In genomic region chr1:25549273-25550154, GRCh38 we compare ENCODE assay signal across 9 cellular contexts. TPM values are rescaled to one million over a fixed set of nuclear protein-coding genes. Genes with fewer than 3 reads are reported as not detected.
DNase-seq lines count a peak whose midpoint lies in the region; ATAC-seq, FAIRE-seq and TF ChIP-seq lines count a peak whose summit lies in the region.
"Had no signal": no experiment of that assay in that cellular context is flagged by ENCODE, and none has a peak within 500 bp of the region (broad histone marks: within the 10 kb centered on the region; RNA-seq: fewer than 3 reads in every experiment).

No MANE protein-coding gene starts in this region.

- intact Hi-C loops in kidney (cut with DNase I) (no loop called here), A673 (cut with micrococcal nuclease; ENCODE audit: unreplicated experiment) (no loop called here)

- H4K20me1 ChIP-seq in BLaER1 = peaks cover 61% of the 10 kb centered on the region

- peak; percentile 87 for DNase-seq in SKM-1 (lab: John Stamatoyannopoulos, UW; ENCODE audit: unreplicated experiment)
- DNase-seq in activated naive CD4-positive, alpha-beta T cell treated with anti-CD3 and anti-CD28 coated beads, Interleukin-2, amount 50 U/mL, for 16 hours = peak; percentile 83
- peak; percentile 93 for DNase-seq in kidney
- peak; percentile 34 to 64 for DNase-seq in stimulated activated CD8-positive, alpha-beta memory T cell treated with anti-CD3 and anti-CD28 coated beads, Interleukin-15, amount 100 ng/mL, for 4 hours (ENCODE audit: low read depth in 2 of 2)
- DNase-seq in A673 (ENCODE audit: low spot score) = no peak

- POLR2A ChIA-PET in A673 (lab: Charles Lee; ENCODE audit: low non-redundant PET) = no interaction called here

- H3K4me2 ChIP-seq in BLaER1 = peak overlapping the region; percentile 92

- peak overlapping the region; percentile 90 for H3K27ac ChIP-seq in BLaER1
- H3K27ac ChIP-seq in kidney (ENCODE audit: low read depth in 2 of 2, low read length in 2 of 2) = peak overlapping the region; percentile 33 to 74
- no peak overlapping the region for H3K27ac ChIP-seq in A673 (ENCODE audit: low read depth, low read length, poor library complexity, severe bottlenecking)
- H3K27ac ChIP-seq: C4-2B had no signal

- H3K4me3 ChIP-seq in BLaER1 (peak overlapping the region; percentile 38), kidney (ENCODE audit: low read length in 2 of 2) (no peak overlapping the region), A673 (ENCODE audit: low read depth, low read length, poor library complexity, severe bottlenecking) (no peak overlapping the region)

- H3K4me1 ChIP-seq in BLaER1 = peaks cover 98% of the 10 kb centered on the region
- peaks cover 33 to 54% of the 10 kb centered on the region in 2 donors for H3K4me1 ChIP-seq in kidney (ENCODE audit: control insufficient read depth in 1 of 2, insufficient read depth in 1 of 2, low read depth in 1 of 2, low read length in 2 of 2)
- no peaks in the 10 kb centered on the region for H3K4me1 ChIP-seq in A673 (ENCODE audit: insufficient read depth, low read length, poor library complexity, severe bottlenecking)

- H3K9me3 ChIP-seq in BLaER1 = no peaks in the 10 kb centered on the region
- no peaks in the 10 kb centered on the region for H3K9me3 ChIP-seq in kidney (ENCODE audit: control insufficient read depth in 1 of 2, low read length in 2 of 2)
- no peaks in the 10 kb centered on the region for H3K9me3 ChIP-seq in A673 (ENCODE audit: low read depth, low read length, poor library complexity, severe bottlenecking)

- ATAC-seq in GM19372 (IDR thresholded peaks at IDR 0.05; ENCODE audit: low read depth, unreplicated experiment) (peak; percentile 74), HG03439 (IDR thresholded peaks at IDR 0.05; ENCODE audit: unreplicated experiment) (peak; percentile 88)

- no peak for FAIRE-seq in kidney (lab: Jason Lieb, UNC)

- H3K27me3 ChIP-seq in BLaER1 (no peaks in the 10 kb centered on the region), A673 (replicated peaks; ENCODE audit: insufficient read depth, low read depth, low read length, poor library complexity) (no peaks in the 10 kb centered on the region)

- CTCF ChIA-PET in A673 (lab: Charles Lee) = no interaction called here

- H3K9ac ChIP-seq in BLaER1 (peak overlapping the region; percentile 79), kidney (ENCODE audit: low read length in 2 of 2) (no peak overlapping the region)

- H3K36me3 ChIP-seq in BLaER1 = peaks cover 10% of the 10 kb centered on the region
- peaks cover 0 to 2% of the 10 kb centered on the region in 2 donors for H3K36me3 ChIP-seq in kidney (ENCODE audit: control insufficient read depth in 1 of 2, insufficient read depth in 2 of 2, low read length in 2 of 2)
- H3K36me3 ChIP-seq in A673 (ENCODE audit: insufficient read depth, low read length, poor library complexity, severe bottlenecking) = no peaks in the 10 kb centered on the region

- TF ChIP-seq CTCF in kidney (IDR thresholded peaks at IDR 0.05; ENCODE audit: borderline replicate concordance, extremely low read depth, insufficient read depth) = no peak
- TF ChIP-seq CTCF in A673 (conservative IDR thresholded peaks at IDR 0.05; ENCODE audit: low read depth, low read length) = no peak

- no TSS peak for BruUV-seq in A673 (replicated peaks; lab: Mats Ljungman, UMichigan)

RNA-seq across cellular contexts. Expression of gene LDLRAP1, which starts 6.1 kb away (rescaled TPM):
- total RNA-seq in kidney (26.2 TPM), A673 (2021) (5.5 and 9.4 TPM in 2 replicates)
- 14.4 TPM for polyA plus RNA-seq in kidney (ENCODE audit: insufficient read depth, low read depth, low replicate concordance)
